ENCODE assay signal across 8 cellular contexts in genomic region chr12:57093412-57094193, GRCh38. TPM values are rescaled to one million over a fixed set of nuclear protein-coding genes. Genes with fewer than 3 reads are reported as not detected.
DNase-seq lines count a peak whose midpoint lies in the region; ATAC-seq and TF ChIP-seq lines count a peak whose summit lies in the region.

No MANE protein-coding gene starts in this region.

- CTCF ChIA-PET in activated CD4-positive, alpha-beta T cell treated with anti-CD3 and anti-CD28 coated beads, Interleukin-2, amount 10 ng/mL, durations not matched to agents 7 days and 5 days (lab: Charles Lee) = interaction anchor here (0.6 to 6.7 kb wide), 14 partner anchors 14 to 1319 kb away, joined by 3 to 90 read pairs (median 4); partner anchors contain the start of genes NEMP1, STAT6 and ZBTB39

- TF ChIP-seq CTCF in GM12864 (IDR thresholded peaks at IDR 0.05; ENCODE audit: low read depth, low read length, missing control alignments) (peak; percentile 78), KMS-11 (conservative IDR thresholded peaks at IDR 0.05; ENCODE audit: low read depth, low read length) (peak; percentile 89), mesothelial cell of epicardium (IDR thresholded peaks at IDR 0.05; ENCODE audit: unreplicated experiment) (peak; percentile 53)

- no peak overlapping the region for H3K9ac ChIP-seq in KMS-11

- H3K79me2 ChIP-seq in KMS-11 (ENCODE audit: insufficient read depth, low read depth) = no peaks in the 10 kb centered on the region

- no peaks in the 10 kb centered on the region for H3K9me3 ChIP-seq in ectodermal cell (ENCODE audit: control insufficient read depth, low read length)

- POLR2A ChIA-PET in activated CD4-positive, alpha-beta T cell treated with anti-CD3 and anti-CD28 coated beads, Interleukin-2, amount 10 ng/mL, durations not matched to agents 7 days and 5 days (lab: Charles Lee) = interaction anchor here (0.6 kb wide), 1 partner anchor 15 kb away, joined by 4 read pairs; the partner anchor contains the start of gene NEMP1

- peaks cover 56% of the 10 kb centered on the region for H3K4me1 Mint-ChIP-seq in activated CD4-positive, alpha-beta T cell treated with anti-CD3 and anti-CD28 coated beads, Interleukin-2, amount 10 ng/mL, durations not matched to agents 7 days and 5 days
- peaks cover 63% of the 10 kb centered on the region for H3K4me1 Mint-ChIP-seq in mesothelial cell of epicardium

- peaks cover 25% of the 10 kb centered on the region for H3K36me3 Mint-ChIP-seq in activated CD4-positive, alpha-beta T cell treated with anti-CD3 and anti-CD28 coated beads, Interleukin-2, amount 10 ng/mL, durations not matched to agents 7 days and 5 days (ENCODE audit: low read depth)
- peaks cover 24% of the 10 kb centered on the region for H3K36me3 Mint-ChIP-seq in mesothelial cell of epicardium

- no peaks in the 10 kb centered on the region for H3K9me3 Mint-ChIP-seq in activated CD4-positive, alpha-beta T cell treated with anti-CD3 and anti-CD28 coated beads, Interleukin-2, amount 10 ng/mL, durations not matched to agents 7 days and 5 days
- H3K9me3 Mint-ChIP-seq in mesothelial cell of epicardium = no peaks in the 10 kb centered on the region

- H3K27ac ChIP-seq in KMS-11 (no peak overlapping the region), ectodermal cell (ENCODE audit: insufficient read depth, low read depth, low read length, poor library complexity, severe bottlenecking) (peak overlapping the region; percentile 69)

- H4K20me1 ChIP-seq in KMS-11 (ENCODE audit: insufficient read depth) = no peaks in the 10 kb centered on the region

- no peak for ATAC-seq in HG02884 (IDR thresholded peaks at IDR 0.05; ENCODE audit: unreplicated experiment)

- H3K4me1 ChIP-seq in KMS-11 (ENCODE audit: low read depth, poor library complexity, severe bottlenecking) = peaks cover 6% of the 10 kb centered on the region
- H3K4me1 ChIP-seq in ectodermal cell (ENCODE audit: control insufficient read depth, insufficient read depth, low read length) = peaks cover 41% of the 10 kb centered on the region

- H3K36me3 ChIP-seq in KMS-11 (ENCODE audit: insufficient read depth) = no peaks in the 10 kb centered on the region
- peaks cover 26% of the 10 kb centered on the region for H3K36me3 ChIP-seq in ectodermal cell (ENCODE audit: control insufficient read depth, insufficient read depth, low read length)

- peak overlapping the region; percentile 89 for H3K27ac Mint-ChIP-seq in activated CD4-positive, alpha-beta T cell treated with anti-CD3 and anti-CD28 coated beads, Interleukin-2, amount 10 ng/mL, durations not matched to agents 7 days and 5 days
- peak overlapping the region; percentile 95 for H3K27ac Mint-ChIP-seq in mesothelial cell of epicardium

- no peaks in the 10 kb centered on the region for H3K27me3 Mint-ChIP-seq in activated CD4-positive, alpha-beta T cell treated with anti-CD3 and anti-CD28 coated beads, Interleukin-2, amount 10 ng/mL, durations not matched to agents 7 days and 5 days
- H3K27me3 Mint-ChIP-seq in mesothelial cell of epicardium (ENCODE audit: low read depth) = no peaks in the 10 kb centered on the region

- DNase-seq in GM12864 (ENCODE audit: low read depth) = no peak
- DNase-seq in activated CD4-positive, alpha-beta T cell treated with anti-CD3 and anti-CD28 coated beads, Interleukin-2, amount 10 ng/mL, durations not matched to agents 7 days and 5 days = peak; percentile 52
- peak; percentile 66 to 68 for DNase-seq in mesothelial cell of epicardium (ENCODE audit: low spot score in 2 of 2, unreplicated experiment in 2 of 2)
- DNase-seq in stimulated activated CD8-positive, alpha-beta memory T cell treated with anti-CD3 and anti-CD28 coated beads, Interleukin-7, amount 100 ng/mL, for 4 hours (ENCODE audit: low read depth in 2 of 2) = peak; percentile 79 to 80
- DNase-seq in NCI-H1105 (lab: John Stamatoyannopoulos, UW) = no peak

- peak overlapping the region; percentile 27 for H3K4me3 ChIP-seq in GM12864 (ENCODE audit: low read depth, low read length)
- H3K4me3 ChIP-seq in KMS-11 (IDR thresholded peaks at IDR 0.05; ENCODE audit: insufficient read depth, low read depth, low read length) = no peak overlapping the region
- H3K4me3 ChIP-seq in ectodermal cell (ENCODE audit: insufficient read depth, low read depth, low read length) = no peak overlapping the region

- 59 to 64% methylated on average over 24 of the region's 24 CpGs for WGBS in ectodermal cell, 2 experiments

- H3K4me2 ChIP-seq in KMS-11 = no peak overlapping the region

- H2AFZ ChIP-seq in KMS-11 (ENCODE audit: low read depth) = no peak overlapping the region

- H3K4me3 Mint-ChIP-seq in activated CD4-positive, alpha-beta T cell treated with anti-CD3 and anti-CD28 coated beads, Interleukin-2, amount 10 ng/mL, durations not matched to agents 7 days and 5 days = no peak overlapping the region
- H3K4me3 Mint-ChIP-seq in mesothelial cell of epicardium = peak overlapping the region; percentile 37

- H3K27me3 ChIP-seq in KMS-11 (ENCODE audit: insufficient read depth, low read depth) = no peaks in the 10 kb centered on the region
- no peaks in the 10 kb centered on the region for H3K27me3 ChIP-seq in ectodermal cell (ENCODE audit: control insufficient read depth, insufficient read depth, low read length, poor library complexity, severe bottlenecking)

RNA-seq across cellular contexts. Expression of gene NAB2, which starts 4.7 kb away (rescaled TPM):
- 1 to 10 TPM; 5.5 to 6.8 TPM for total RNA-seq in activated CD4-positive, alpha-beta T cell treated with anti-CD3 and anti-CD28 coated beads, Interleukin-2, amount 10 ng/mL, durations not matched to agents 7 days and 5 days
- polyA plus RNA-seq in ectodermal cell (2013, experiment 1 of 4) = 40.2 TPM
- polyA plus RNA-seq in ectodermal cell (2013, experiment 2 of 4) = 37.0 TPM
- 30.3 TPM for polyA plus RNA-seq in ectodermal cell (2013, experiment 3 of 4)
- 35.0 TPM for polyA plus RNA-seq in ectodermal cell (2013, experiment 4 of 4)
- 52.7 to 53.7 TPM (median 52.9 TPM) in 3 replicates for total RNA-seq in mesothelial cell of epicardium

RNA-seq across cellular contexts. Expression of gene NEMP1, which starts 15.0 kb away (rescaled TPM):
- total RNA-seq in activated CD4-positive, alpha-beta T cell treated with anti-CD3 and anti-CD28 coated beads, Interleukin-2, amount 10 ng/mL, durations not matched to agents 7 days and 5 days = 10 to 100 TPM; 50.2 to 54.3 TPM
- polyA plus RNA-seq in ectodermal cell (2013, experiment 1 of 4) = 41.2 TPM
- 39.3 TPM for polyA plus RNA-seq in ectodermal cell (2013, experiment 2 of 4)
- 31.8 TPM for polyA plus RNA-seq in ectodermal cell (2013, experiment 3 of 4)
- 33.9 TPM for polyA plus RNA-seq in ectodermal cell (2013, experiment 4 of 4)
- total RNA-seq in mesothelial cell of epicardium = 19.7 to 23.2 TPM (median 21.8 TPM) in 3 replicates

RNA-seq across cellular contexts. Expression of gene STAT6, which starts 17.6 kb away (rescaled TPM):
- 100 to 1,000 TPM; 239 to 242 TPM for total RNA-seq in activated CD4-positive, alpha-beta T cell treated with anti-CD3 and anti-CD28 coated beads, Interleukin-2, amount 10 ng/mL, durations not matched to agents 7 days and 5 days
- 37.1 TPM for polyA plus RNA-seq in ectodermal cell (2013, experiment 1 of 4)
- 30.5 TPM for polyA plus RNA-seq in ectodermal cell (2013, experiment 2 of 4)
- polyA plus RNA-seq in ectodermal cell (2013, experiment 3 of 4) = 23.2 TPM
- polyA plus RNA-seq in ectodermal cell (2013, experiment 4 of 4) = 26.4 TPM
- total RNA-seq in mesothelial cell of epicardium = 151 to 167 TPM (median 160 TPM) in 3 replicates

RNA-seq across cellular contexts. Expression of gene LRP1, which starts 34.7 kb away (rescaled TPM):
- total RNA-seq in activated CD4-positive, alpha-beta T cell treated with anti-CD3 and anti-CD28 coated beads, Interleukin-2, amount 10 ng/mL, durations not matched to agents 7 days and 5 days = under 1 TPM; 0.94 TPM
- 50.3 TPM for polyA plus RNA-seq in ectodermal cell (2013, experiment 1 of 4)
- 72.1 TPM for polyA plus RNA-seq in ectodermal cell (2013, experiment 2 of 4)
- polyA plus RNA-seq in ectodermal cell (2013, experiment 3 of 4) = 49.3 TPM
- polyA plus RNA-seq in ectodermal cell (2013, experiment 4 of 4) = 64.2 TPM
- 229 to 253 TPM (median 243 TPM) in 3 replicates for total RNA-seq in mesothelial cell of epicardium

RNA-seq across cellular contexts. Expression of gene MYO1A, which starts 43.7 kb away (rescaled TPM):
- total RNA-seq in activated CD4-positive, alpha-beta T cell treated with anti-CD3 and anti-CD28 coated beads, Interleukin-2, amount 10 ng/mL, durations not matched to agents 7 days and 5 days = 1 to 10 TPM; 1.4 to 2.9 TPM
- polyA plus RNA-seq in ectodermal cell (2013, experiment 1 of 4) = not detected
- 0.50 TPM for polyA plus RNA-seq in ectodermal cell (2013, experiment 2 of 4)
- not detected for polyA plus RNA-seq in ectodermal cell (2013, experiment 3 of 4)
- polyA plus RNA-seq in ectodermal cell (2013, experiment 4 of 4) = not detected
- 0.22 to 0.59 TPM (median 0.27 TPM) in 3 replicates for total RNA-seq in mesothelial cell of epicardium

Comparison
In these comparisons a context has a peak if more than half of its experiments do, and no peak if none do; other contexts are left out.
1. DNase-seq: peak in activated CD4-positive, alpha-beta T cell treated with anti-CD3 and anti-CD28 coated beads, Interleukin-2, amount 10 ng/mL, durations not matched to agents 7 days and 5 days (single experiment), mesothelial cell of epicardium (2 of 2) and stimulated activated CD8-positive, alpha-beta memory T cell treated with anti-CD3 and anti-CD28 coated beads, Interleukin-7, amount 100 ng/mL, for 4 hours (2 of 2); none in GM12864 (single experiment) and NCI-H1105 (single experiment).
2. Peak in every context shown above with its lines, with median percentiles within 50 percentile points of each other: CTCF ChIP-seq.